ENCODE assay signal across 2 cellular contexts in genomic region chr3:165211749-165212148, GRCh38.
TF ChIP-seq lines count a peak whose summit lies in the region.

No MANE protein-coding gene starts in this region.

TF ChIP-seq in GM23338, 12 proteins besides CTCF, POLR2A, EP300 and RAD21 (continued from another document):
- TF ChIP-seq POLR2AphosphoS5 (IDR thresholded peaks at IDR 0.05; ENCODE audit: low read depth) (no peak), ETS1 (IDR thresholded peaks at IDR 0.05) (no peak), ZNF114 (CRISPR knock-in tag; IDR thresholded peaks at IDR 0.05) (no peak), EZH2 (IDR thresholded peaks at IDR 0.05; ENCODE audit: low read depth, unreplicated experiment) (no peak), NANOG (IDR thresholded peaks at IDR 0.05; ENCODE audit: borderline replicate concordance) (no peak), REST (IDR thresholded peaks at IDR 0.05; ENCODE audit: unreplicated experiment) (no peak)

TF ChIP-seq in HepG2, 621 proteins besides CTCF, POLR2A, EP300 and RAD21 (continued from another document):
- TF ChIP-seq, protein P1, sequence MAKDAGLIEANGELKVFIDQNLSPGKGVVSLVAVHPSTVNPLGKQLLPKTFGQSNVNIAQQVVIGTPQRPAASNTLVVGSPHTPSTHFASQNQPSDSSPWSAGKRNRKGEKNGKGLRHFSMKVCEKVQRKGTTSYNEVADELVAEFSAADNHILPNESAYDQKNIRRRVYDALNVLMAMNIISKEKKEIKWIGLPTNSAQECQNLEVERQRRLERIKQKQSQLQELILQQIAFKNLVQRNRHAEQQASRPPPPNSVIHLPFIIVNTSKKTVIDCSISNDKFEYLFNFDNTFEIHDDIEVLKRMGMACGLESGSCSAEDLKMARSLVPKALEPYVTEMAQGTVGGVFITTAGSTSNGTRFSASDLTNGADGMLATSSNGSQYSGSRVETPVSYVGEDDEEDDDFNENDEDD (CRISPR knock-in tag; IDR thresholded peaks at IDR 0.05; ENCODE audit: borderline replicate concordance) = no peak
- TF ChIP-seq ZUFSP (CRISPR knock-in tag; IDR thresholded peaks at IDR 0.05; ENCODE audit: borderline replicate concordance) (no peak), YEATS2 (CRISPR knock-in tag; IDR thresholded peaks at IDR 0.05; ENCODE audit: borderline replicate concordance) (no peak), PHF21A (CRISPR knock-in tag; IDR thresholded peaks at IDR 0.05) (no peak), GABPA (IDR thresholded peaks at IDR 0.05; ENCODE audit: low read depth, low read length) (no peak), GABPA (CRISPR knock-in tag; IDR thresholded peaks at IDR 0.05; ENCODE audit: low read depth) (no peak), ZNF143 (CRISPR knock-in tag; IDR thresholded peaks at IDR 0.05) (no peak), JUN (CRISPR knock-in tag; IDR thresholded peaks at IDR 0.05) (no peak), ZFY (CRISPR knock-in tag; IDR thresholded peaks at IDR 0.05) (no peak), PITX1 (CRISPR knock-in tag; IDR thresholded peaks at IDR 0.05) (no peak), ZNF546 (CRISPR knock-in tag; conservative IDR thresholded peaks at IDR 0.05) (no peak)
- TF ChIP-seq, protein P2, sequence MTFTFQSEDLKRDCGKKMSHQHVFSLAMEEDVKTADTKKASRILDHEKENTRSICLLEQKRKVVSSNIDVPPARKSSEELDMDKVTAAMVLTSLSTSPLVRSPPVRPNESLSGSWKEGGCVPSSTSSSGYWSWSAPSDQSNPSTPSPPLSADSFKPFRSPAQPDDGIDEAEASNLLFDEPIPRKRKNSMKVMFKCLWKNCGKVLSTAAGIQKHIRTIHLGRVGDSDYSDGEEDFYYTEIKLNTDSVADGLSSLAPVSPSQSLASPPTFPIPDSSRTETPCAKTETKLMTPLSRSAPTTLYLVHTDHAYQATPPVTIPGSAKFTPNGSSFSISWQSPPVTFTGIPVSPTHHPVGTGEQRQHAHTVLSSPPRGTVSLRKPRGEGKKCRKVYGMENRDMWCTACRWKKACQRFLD (CRISPR knock-in tag; IDR thresholded peaks at IDR 0.05; ENCODE audit: borderline replicate concordance) = no peak
- TF ChIP-seq, protein P3, sequence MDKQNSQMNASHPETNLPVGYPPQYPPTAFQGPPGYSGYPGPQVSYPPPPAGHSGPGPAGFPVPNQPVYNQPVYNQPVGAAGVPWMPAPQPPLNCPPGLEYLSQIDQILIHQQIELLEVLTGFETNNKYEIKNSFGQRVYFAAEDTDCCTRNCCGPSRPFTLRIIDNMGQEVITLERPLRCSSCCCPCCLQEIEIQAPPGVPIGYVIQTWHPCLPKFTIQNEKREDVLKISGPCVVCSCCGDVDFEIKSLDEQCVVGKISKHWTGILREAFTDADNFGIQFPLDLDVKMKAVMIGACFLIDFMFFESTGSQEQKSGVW (CRISPR knock-in tag; IDR thresholded peaks at IDR 0.05; ENCODE audit: borderline replicate concordance) = no peak
TF ChIP-seq in HepG2: peak in this region for 0.
